ENCODE assay signal across 1 cellular context in the genomic region with DNA sequence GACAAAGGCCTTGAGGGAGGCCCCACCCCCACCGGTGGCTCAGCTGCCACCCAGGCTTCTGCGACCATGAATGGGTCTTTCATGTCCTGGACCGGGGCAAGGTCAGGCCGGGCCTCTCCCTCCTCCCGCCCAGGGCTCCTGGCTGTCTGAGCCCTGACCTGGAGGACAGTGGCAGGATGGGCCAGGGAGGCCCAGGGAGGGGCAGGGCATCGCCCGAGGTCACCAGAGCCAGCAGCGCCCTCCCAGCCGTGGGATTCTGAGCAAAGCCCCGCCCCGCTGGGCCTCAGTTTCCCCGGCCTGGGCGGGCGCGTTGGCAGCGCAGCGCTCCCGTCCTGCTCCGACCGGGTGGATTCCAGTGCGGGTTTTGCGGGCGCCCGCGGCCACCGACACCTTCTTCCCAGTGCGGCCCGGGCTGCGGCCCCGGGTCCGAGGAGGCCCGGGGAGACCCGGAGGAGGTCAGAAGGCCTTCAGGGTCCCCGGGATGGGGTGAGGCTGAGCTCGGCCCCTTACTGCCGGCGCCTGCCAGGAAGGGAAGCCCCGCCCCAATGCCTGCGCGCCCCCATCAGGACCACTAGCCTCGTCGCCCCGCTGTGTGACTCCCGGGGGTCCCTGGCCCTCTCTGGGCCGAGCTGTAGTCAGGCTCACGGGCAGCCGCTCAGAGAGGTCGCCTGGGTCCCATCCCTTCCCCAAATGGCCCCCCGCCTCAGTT.
TF ChIP-seq lines count a peak whose summit lies in the region.

No MANE protein-coding gene starts in this region.

TF ChIP-seq in HepG2, 621 proteins besides CTCF, POLR2A, EP300 and RAD21 (continued from another document and continues in another):
- TF ChIP-seq MAFF (IDR thresholded peaks at IDR 0.05; ENCODE audit: low read depth, low read length) (no peak), THYN1 (CRISPR knock-in tag; IDR thresholded peaks at IDR 0.05; ENCODE audit: borderline replicate concordance, low read depth) (no peak), POLR2AphosphoS5 (IDR thresholded peaks at IDR 0.05; ENCODE audit: low read depth, low read length) (0 out of 2 replicates have a peak, but pooled peaks have one; percentile 10), JUND (CRISPR knock-in tag; IDR thresholded peaks at IDR 0.05) (no peak), ZFP37 (CRISPR knock-in tag; IDR thresholded peaks at IDR 0.05; ENCODE audit: borderline replicate concordance) (peak; percentile 8; the same call in 1 of the 2 replicates), PCBP2 (optimal IDR thresholded peaks at IDR 0.05; ENCODE audit: low read depth, low read length, poor library complexity, severe bottlenecking) (no peak), HMGA1 (CRISPR knock-in tag; conservative IDR thresholded peaks at IDR 0.05) (no peak), ZNF816 (CRISPR knock-in tag; IDR thresholded peaks at IDR 0.05; ENCODE audit: borderline replicate concordance) (no peak; the same call in 1 of the 2 replicates)
- TF ChIP-seq, protein P1, sequence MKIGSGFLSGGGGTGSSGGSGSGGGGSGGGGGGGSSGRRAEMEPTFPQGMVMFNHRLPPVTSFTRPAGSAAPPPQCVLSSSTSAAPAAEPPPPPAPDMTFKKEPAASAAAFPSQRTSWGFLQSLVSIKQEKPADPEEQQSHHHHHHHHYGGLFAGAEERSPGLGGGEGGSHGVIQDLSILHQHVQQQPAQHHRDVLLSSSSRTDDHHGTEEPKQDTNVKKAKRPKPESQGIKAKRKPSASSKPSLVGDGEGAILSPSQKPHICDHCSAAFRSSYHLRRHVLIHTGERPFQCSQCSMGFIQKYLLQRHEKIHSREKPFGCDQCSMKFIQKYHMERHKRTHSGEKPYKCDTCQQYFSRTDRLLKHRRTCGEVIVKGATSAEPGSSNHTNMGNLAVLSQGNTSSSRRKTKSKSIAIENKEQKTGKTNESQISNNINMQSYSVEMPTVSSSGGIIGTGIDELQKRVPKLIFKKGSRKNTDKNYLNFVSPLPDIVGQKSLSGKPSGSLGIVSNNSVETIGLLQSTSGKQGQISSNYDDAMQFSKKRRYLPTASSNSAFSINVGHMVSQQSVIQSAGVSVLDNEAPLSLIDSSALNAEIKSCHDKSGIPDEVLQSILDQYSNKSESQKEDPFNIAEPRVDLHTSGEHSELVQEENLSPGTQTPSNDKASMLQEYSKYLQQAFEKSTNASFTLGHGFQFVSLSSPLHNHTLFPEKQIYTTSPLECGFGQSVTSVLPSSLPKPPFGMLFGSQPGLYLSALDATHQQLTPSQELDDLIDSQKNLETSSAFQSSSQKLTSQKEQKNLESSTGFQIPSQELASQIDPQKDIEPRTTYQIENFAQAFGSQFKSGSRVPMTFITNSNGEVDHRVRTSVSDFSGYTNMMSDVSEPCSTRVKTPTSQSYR (CRISPR knock-in tag; IDR thresholded peaks at IDR 0.05; ENCODE audit: borderline replicate concordance) = peak; percentile 97
- TF ChIP-seq, protein P2, sequence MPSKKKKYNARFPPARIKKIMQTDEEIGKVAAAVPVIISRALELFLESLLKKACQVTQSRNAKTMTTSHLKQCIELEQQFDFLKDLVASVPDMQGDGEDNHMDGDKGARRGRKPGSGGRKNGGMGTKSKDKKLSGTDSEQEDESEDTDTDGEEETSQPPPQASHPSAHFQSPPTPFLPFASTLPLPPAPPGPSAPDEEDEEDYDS (CRISPR knock-in tag; IDR thresholded peaks at IDR 0.05) = no peak
- TF ChIP-seq, protein P3, sequence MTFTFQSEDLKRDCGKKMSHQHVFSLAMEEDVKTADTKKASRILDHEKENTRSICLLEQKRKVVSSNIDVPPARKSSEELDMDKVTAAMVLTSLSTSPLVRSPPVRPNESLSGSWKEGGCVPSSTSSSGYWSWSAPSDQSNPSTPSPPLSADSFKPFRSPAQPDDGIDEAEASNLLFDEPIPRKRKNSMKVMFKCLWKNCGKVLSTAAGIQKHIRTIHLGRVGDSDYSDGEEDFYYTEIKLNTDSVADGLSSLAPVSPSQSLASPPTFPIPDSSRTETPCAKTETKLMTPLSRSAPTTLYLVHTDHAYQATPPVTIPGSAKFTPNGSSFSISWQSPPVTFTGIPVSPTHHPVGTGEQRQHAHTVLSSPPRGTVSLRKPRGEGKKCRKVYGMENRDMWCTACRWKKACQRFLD (CRISPR knock-in tag; IDR thresholded peaks at IDR 0.05; ENCODE audit: borderline replicate concordance) = no peak
- TF ChIP-seq, protein P4, sequence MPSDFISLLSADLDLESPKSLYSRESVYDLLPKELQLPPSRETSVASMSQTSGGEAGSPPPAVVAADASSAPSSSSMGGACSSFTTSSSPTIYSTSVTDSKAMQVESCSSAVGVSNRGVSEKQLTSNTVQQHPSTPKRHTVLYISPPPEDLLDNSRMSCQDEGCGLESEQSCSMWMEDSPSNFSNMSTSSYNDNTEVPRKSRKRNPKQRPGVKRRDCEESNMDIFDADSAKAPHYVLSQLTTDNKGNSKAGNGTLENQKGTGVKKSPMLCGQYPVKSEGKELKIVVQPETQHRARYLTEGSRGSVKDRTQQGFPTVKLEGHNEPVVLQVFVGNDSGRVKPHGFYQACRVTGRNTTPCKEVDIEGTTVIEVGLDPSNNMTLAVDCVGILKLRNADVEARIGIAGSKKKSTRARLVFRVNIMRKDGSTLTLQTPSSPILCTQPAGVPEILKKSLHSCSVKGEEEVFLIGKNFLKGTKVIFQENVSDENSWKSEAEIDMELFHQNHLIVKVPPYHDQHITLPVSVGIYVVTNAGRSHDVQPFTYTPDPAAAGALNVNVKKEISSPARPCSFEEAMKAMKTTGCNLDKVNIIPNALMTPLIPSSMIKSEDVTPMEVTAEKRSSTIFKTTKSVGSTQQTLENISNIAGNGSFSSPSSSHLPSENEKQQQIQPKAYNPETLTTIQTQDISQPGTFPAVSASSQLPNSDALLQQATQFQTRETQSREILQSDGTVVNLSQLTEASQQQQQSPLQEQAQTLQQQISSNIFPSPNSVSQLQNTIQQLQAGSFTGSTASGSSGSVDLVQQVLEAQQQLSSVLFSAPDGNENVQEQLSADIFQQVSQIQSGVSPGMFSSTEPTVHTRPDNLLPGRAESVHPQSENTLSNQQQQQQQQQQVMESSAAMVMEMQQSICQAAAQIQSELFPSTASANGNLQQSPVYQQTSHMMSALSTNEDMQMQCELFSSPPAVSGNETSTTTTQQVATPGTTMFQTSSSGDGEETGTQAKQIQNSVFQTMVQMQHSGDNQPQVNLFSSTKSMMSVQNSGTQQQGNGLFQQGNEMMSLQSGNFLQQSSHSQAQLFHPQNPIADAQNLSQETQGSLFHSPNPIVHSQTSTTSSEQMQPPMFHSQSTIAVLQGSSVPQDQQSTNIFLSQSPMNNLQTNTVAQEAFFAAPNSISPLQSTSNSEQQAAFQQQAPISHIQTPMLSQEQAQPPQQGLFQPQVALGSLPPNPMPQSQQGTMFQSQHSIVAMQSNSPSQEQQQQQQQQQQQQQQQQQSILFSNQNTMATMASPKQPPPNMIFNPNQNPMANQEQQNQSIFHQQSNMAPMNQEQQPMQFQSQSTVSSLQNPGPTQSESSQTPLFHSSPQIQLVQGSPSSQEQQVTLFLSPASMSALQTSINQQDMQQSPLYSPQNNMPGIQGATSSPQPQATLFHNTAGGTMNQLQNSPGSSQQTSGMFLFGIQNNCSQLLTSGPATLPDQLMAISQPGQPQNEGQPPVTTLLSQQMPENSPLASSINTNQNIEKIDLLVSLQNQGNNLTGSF (CRISPR knock-in tag; IDR thresholded peaks at IDR 0.05) = peak; percentile 24; the same call in 1 of the 2 replicates
- TF ChIP-seq, protein P5, sequence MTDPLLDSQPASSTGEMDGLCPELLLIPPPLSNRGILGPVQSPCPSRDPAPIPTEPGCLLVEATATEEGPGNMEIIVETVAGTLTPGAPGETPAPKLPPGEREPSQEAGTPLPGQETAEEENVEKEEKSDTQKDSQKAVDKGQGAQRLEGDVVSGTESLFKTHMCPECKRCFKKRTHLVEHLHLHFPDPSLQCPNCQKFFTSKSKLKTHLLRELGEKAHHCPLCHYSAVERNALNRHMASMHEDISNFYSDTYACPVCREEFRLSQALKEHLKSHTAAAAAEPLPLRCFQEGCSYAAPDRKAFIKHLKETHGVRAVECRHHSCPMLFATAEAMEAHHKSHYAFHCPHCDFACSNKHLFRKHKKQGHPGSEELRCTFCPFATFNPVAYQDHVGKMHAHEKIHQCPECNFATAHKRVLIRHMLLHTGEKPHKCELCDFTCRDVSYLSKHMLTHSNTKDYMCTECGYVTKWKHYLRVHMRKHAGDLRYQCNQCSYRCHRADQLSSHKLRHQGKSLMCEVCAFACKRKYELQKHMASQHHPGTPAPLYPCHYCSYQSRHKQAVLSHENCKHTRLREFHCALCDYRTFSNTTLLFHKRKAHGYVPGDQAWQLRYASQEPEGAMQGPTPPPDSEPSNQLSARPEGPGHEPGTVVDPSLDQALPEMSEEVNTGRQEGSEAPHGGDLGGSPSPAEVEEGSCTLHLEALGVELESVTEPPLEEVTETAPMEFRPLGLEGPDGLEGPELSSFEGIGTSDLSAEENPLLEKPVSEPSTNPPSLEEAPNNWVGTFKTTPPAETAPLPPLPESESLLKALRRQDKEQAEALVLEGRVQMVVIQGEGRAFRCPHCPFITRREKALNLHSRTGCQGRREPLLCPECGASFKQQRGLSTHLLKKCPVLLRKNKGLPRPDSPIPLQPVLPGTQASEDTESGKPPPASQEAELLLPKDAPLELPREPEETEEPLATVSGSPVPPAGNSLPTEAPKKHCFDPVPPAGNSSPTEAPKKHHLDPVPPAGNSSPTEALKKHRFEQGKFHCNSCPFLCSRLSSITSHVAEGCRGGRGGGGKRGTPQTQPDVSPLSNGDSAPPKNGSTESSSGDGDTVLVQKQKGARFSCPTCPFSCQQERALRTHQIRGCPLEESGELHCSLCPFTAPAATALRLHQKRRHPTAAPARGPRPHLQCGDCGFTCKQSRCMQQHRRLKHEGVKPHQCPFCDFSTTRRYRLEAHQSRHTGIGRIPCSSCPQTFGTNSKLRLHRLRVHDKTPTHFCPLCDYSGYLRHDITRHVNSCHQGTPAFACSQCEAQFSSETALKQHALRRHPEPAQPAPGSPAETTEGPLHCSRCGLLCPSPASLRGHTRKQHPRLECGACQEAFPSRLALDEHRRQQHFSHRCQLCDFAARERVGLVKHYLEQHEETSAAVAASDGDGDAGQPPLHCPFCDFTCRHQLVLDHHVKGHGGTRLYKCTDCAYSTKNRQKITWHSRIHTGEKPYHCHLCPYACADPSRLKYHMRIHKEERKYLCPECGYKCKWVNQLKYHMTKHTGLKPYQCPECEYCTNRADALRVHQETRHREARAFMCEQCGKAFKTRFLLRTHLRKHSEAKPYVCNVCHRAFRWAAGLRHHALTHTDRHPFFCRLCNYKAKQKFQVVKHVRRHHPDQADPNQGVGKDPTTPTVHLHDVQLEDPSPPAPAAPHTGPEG (CRISPR knock-in tag; IDR thresholded peaks at IDR 0.05) = peak; percentile 61; the same call in 1 of the 2 replicates
- TF ChIP-seq, protein P6, sequence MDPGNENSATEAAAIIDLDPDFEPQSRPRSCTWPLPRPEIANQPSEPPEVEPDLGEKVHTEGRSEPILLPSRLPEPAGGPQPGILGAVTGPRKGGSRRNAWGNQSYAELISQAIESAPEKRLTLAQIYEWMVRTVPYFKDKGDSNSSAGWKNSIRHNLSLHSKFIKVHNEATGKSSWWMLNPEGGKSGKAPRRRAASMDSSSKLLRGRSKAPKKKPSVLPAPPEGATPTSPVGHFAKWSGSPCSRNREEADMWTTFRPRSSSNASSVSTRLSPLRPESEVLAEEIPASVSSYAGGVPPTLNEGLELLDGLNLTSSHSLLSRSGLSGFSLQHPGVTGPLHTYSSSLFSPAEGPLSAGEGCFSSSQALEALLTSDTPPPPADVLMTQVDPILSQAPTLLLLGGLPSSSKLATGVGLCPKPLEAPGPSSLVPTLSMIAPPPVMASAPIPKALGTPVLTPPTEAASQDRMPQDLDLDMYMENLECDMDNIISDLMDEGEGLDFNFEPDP (CRISPR knock-in tag; conservative IDR thresholded peaks at IDR 0.05) = no peak
- TF ChIP-seq, protein P7, sequence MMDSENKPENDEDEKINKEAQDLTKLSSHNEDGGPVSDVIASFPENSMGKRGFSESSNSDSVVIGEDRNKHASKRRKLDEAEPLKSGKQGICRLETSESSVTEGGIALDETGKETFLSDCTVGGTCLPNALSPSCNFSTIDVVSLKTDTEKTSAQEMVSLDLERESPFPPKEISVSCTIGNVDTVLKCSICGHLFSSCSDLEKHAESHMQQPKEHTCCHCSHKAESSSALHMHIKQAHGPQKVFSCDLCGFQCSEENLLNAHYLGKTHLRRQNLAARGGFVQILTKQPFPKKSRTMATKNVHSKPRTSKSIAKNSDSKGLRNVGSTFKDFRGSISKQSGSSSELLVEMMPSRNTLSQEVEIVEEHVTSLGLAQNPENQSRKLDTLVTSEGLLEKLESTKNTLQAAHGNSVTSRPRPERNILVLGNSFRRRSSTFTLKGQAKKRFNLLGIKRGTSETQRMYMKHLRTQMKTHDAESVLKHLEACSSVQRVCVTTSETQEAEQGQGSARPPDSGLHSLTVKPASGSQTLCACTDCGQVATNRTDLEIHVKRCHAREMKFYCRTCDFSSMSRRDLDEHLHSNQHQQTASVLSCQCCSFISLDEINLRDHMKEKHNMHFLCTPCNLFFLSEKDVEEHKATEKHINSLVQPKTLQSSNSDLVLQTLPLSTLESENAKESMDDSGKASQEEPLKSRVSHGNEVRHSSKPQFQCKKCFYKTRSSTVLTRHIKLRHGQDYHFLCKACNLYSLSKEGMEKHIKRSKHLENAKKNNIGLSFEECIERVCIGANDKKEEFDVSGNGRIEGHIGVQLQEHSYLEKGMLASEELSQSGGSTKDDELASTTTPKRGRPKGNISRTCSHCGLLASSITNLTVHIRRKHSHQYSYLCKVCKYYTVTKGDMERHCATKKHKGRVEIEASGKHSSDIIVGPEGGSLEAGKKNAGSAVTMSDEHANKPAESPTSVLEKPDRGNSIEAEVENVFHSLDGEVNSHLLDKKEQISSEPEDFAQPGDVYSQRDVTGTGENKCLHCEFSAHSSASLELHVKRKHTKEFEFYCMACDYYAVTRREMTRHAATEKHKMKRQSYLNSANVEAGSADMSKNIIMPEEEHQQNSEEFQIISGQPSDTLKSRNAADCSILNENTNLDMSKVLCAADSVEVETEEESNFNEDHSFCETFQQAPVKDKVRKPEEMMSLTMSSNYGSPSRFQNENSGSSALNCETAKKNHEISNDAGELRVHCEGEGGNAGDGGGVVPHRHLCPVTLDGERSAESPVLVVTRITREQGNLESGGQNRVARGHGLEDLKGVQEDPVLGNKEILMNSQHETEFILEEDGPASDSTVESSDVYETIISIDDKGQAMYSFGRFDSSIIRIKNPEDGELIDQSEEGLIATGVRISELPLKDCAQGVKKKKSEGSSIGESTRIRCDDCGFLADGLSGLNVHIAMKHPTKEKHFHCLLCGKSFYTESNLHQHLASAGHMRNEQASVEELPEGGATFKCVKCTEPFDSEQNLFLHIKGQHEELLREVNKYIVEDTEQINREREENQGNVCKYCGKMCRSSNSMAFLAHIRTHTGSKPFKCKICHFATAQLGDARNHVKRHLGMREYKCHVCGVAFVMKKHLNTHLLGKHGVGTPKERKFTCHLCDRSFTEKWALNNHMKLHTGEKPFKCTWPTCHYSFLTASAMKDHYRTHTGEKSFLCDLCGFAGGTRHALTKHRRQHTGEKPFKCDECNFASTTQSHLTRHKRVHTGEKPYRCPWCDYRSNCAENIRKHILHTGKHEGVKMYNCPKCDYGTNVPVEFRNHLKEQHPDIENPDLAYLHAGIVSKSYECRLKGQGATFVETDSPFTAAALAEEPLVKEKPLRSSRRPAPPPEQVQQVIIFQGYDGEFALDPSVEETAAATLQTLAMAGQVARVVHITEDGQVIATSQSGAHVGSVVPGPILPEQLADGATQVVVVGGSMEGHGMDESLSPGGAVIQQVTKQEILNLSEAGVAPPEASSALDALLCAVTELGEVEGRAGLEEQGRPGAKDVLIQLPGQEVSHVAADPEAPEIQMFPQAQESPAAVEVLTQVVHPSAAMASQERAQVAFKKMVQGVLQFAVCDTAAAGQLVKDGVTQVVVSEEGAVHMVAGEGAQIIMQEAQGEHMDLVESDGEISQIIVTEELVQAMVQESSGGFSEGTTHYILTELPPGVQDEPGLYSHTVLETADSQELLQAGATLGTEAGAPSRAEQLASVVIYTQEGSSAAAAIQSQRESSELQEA (CRISPR knock-in tag; IDR thresholded peaks at IDR 0.05; ENCODE audit: not compliant biosample characterization) = no peak
